In genomic region chr7:157864911-157865310, GRCh38 we compare ENCODE assay signal across 19 cellular contexts.
DNase-seq lines count a peak whose midpoint lies in the region; ATAC-seq and TF ChIP-seq lines count a peak whose summit lies in the region.
"Had no signal": no experiment of that assay in that cellular context is flagged by ENCODE, and none has a peak within 500 bp of the region (broad histone marks: within the 10 kb centered on the region; RNA-seq: fewer than 3 reads in every experiment).

No MANE protein-coding gene starts in this region.

- peak overlapping the region; percentile 44 for H3K18ac ChIP-seq in neuronal stem cell (ENCODE audit: low read length)

- no peak overlapping the region for H3K4ac ChIP-seq in neuronal stem cell (ENCODE audit: low read length)

- CTCF ChIA-PET in activated naive CD4-positive, alpha-beta T cell treated with anti-CD3 and anti-CD28 coated beads for 36 hours (lab: Charles Lee), result no interaction called here

- DNase-seq in CD14-positive monocyte (ENCODE audit: low spot score) (peak; percentile 33), chondrocyte (ENCODE audit: low spot score) (peak; percentile 87), neuronal stem cell (ENCODE audit: low spot score) (no peak), upper lobe of right lung (no peak), AML-193 (lab: John Stamatoyannopoulos, UW) (no peak), Right ventricle myocardium superior (no peak)
- DNase-seq in activated naive CD4-positive, alpha-beta T cell treated with anti-CD3 and anti-CD28 coated beads for 36 hours, result no peak
- DNase-seq: 8988T; ACHN; C1 segment of cervical spinal cord; Caco-2; CD4-positive, CD25-positive, alpha-beta regulatory T cell; CD8-positive, alpha-beta T cell; DMS153; DND-41; GOT3; HFFc6 had no signal

- no peak overlapping the region for H2BK5ac ChIP-seq in neuronal stem cell (ENCODE audit: low read length)

- H3K36me3 ChIP-seq in neuronal stem cell (replicated peaks in 1 of 2; ENCODE audit: control insufficient read depth in 2 of 2, insufficient read depth in 2 of 2, low read length in 2 of 2) (no peaks in the 10 kb centered on the region), upper lobe of right lung (no peaks in the 10 kb centered on the region)
- H3K36me3 ChIP-seq: HAP-1 had no signal

- H3K23ac ChIP-seq in neuronal stem cell (ENCODE audit: low read depth, low read length, poor library complexity), result peak overlapping the region; percentile 52

- TF ChIP-seq CTCF in CD14-positive monocyte (IDR thresholded peaks at IDR 0.05) (no peak), chondrocyte (IDR thresholded peaks at IDR 0.05) (no peak), upper lobe of right lung (IDR thresholded peaks at IDR 0.05) (no peak)

- peaks cover 13 to 14% of the 10 kb centered on the region in 2 donors for H3K9me3 ChIP-seq in neuronal stem cell (replicated peaks in 1 of 2; ENCODE audit: control insufficient read depth in 2 of 2, insufficient read depth in 1 of 2, low read depth in 1 of 2, low read length in 2 of 2)
- H3K9me3 ChIP-seq in upper lobe of right lung, result no peaks in the 10 kb centered on the region
- H3K9me3 ChIP-seq: A549, Caco-2, HAP-1 had no signal

- H2BK15ac ChIP-seq in neuronal stem cell (ENCODE audit: low read length), result no peak overlapping the region

- no peak overlapping the region for H2BK120ac ChIP-seq in neuronal stem cell (ENCODE audit: low read depth, low read length)

- peaks cover 41 to 56% of the 10 kb centered on the region in 2 donors for H3K36me3 Mint-ChIP-seq in CD14-positive monocyte
- no peaks in the 10 kb centered on the region for H3K36me3 Mint-ChIP-seq in chondrocyte (ENCODE audit: low read depth)
- H3K36me3 Mint-ChIP-seq in activated naive CD4-positive, alpha-beta T cell treated with anti-CD3 and anti-CD28 coated beads for 36 hours (ENCODE audit: low read depth), result no peaks in the 10 kb centered on the region
- H3K36me3 Mint-ChIP-seq: CD4-positive, CD25-positive, alpha-beta regulatory T cell; CD8-positive, alpha-beta T cell had no signal

- H4K8ac ChIP-seq in neuronal stem cell (ENCODE audit: low read depth, low read length), result no peak overlapping the region

- H3K79me1 ChIP-seq in neuronal stem cell (ENCODE audit: low read depth, low read length), result no peaks in the 10 kb centered on the region

- H3K9ac ChIP-seq in neuronal stem cell (ENCODE audit: low read depth, low read length, poor library complexity), result no peak overlapping the region

- peaks cover 0 to 8% of the 10 kb centered on the region in 2 donors for H3K4me1 ChIP-seq in neuronal stem cell (ENCODE audit: control insufficient read depth in 2 of 2, insufficient read depth in 1 of 2, low read depth in 1 of 2, low read length in 2 of 2)
- H3K4me1 ChIP-seq in upper lobe of right lung, result no peaks in the 10 kb centered on the region
- H3K4me1 ChIP-seq: A549, Caco-2, HAP-1 had no signal

- H3K9me3 Mint-ChIP-seq in CD14-positive monocyte (peaks cover 15 to 34% (median 23%) of the 10 kb centered on the region in 7 donors), chondrocyte (ENCODE audit: low read depth) (peaks cover 2% of the 10 kb centered on the region)
- H3K9me3 Mint-ChIP-seq in activated naive CD4-positive, alpha-beta T cell treated with anti-CD3 and anti-CD28 coated beads for 36 hours, result peaks cover 2% of the 10 kb centered on the region
- H3K9me3 Mint-ChIP-seq: CD8-positive, alpha-beta T cell had no signal

- H3K27ac ChIP-seq in neuronal stem cell (replicated peaks; ENCODE audit: low read length) (no peak overlapping the region), upper lobe of right lung (no peak overlapping the region)
- H3K27ac ChIP-seq: A549 had no signal

- H4K91ac ChIP-seq in neuronal stem cell (ENCODE audit: low read depth, low read length, poor library complexity), result no peak overlapping the region

- peak overlapping the region; percentile 93 for H2AK5ac ChIP-seq in neuronal stem cell (ENCODE audit: low read depth, low read length)

- no CpG with 5 or more reads among the region's 12 CpGs for WGBS in neuronal stem cell (ENCODE audit: extremely low coverage in 2 of 2, insufficient read length in 2 of 2, insufficient replicate concordance in 1 of 2), 2 donors

- peaks cover 2% of the 10 kb centered on the region for H3K4me1 Mint-ChIP-seq in CD14-positive monocyte
- no peaks in the 10 kb centered on the region for H3K4me1 Mint-ChIP-seq in chondrocyte (ENCODE audit: low read depth)
- peaks cover 4% of the 10 kb centered on the region for H3K4me1 Mint-ChIP-seq in activated naive CD4-positive, alpha-beta T cell treated with anti-CD3 and anti-CD28 coated beads for 36 hours (ENCODE audit: low read depth)

- H2AFZ ChIP-seq in neuronal stem cell (ENCODE audit: low read length), result no peak overlapping the region

- H3K4me2 ChIP-seq in neuronal stem cell (ENCODE audit: insufficient read depth, low read length, poor library complexity, severe bottlenecking), result no peak overlapping the region
- H3K4me2 ChIP-seq: A549 had no signal

- H2BK12ac ChIP-seq in neuronal stem cell (ENCODE audit: low read length), result peak overlapping the region; percentile 95

- ATAC-seq in upper lobe of right lung (peak; percentile 4), Right ventricle myocardium superior (ENCODE audit: poor library complexity) (no peak)
- ATAC-seq: CD8-positive, alpha-beta T cell had no signal

- H3K4me3 ChIP-seq in neuronal stem cell (ENCODE audit: low read length in 2 of 2) (peak overlapping the region in 1 of 2 donors; percentile 18), upper lobe of right lung (no peak overlapping the region)
- H3K4me3 ChIP-seq: A549, HAP-1 had no signal

- intact Hi-C loops in CD14-positive monocyte (cut with micrococcal nuclease) (no loop called here), upper lobe of right lung (cut with DNase I) (no loop called here), Right ventricle myocardium superior (cut with DNase I) (no loop called here)
- intact Hi-C loops in activated naive CD4-positive, alpha-beta T cell treated with anti-CD3 and anti-CD28 coated beads for 36 hours (cut with micrococcal nuclease), result no loop called here

- H3K4me3 Mint-ChIP-seq in CD14-positive monocyte, result no peak overlapping the region
- H3K4me3 Mint-ChIP-seq in chondrocyte (ENCODE audit: unreplicated experiment), result no peak overlapping the region
- H3K4me3 Mint-ChIP-seq in activated naive CD4-positive, alpha-beta T cell treated with anti-CD3 and anti-CD28 coated beads for 36 hours, result no peak overlapping the region
- H3K4me3 Mint-ChIP-seq: CD4-positive, CD25-positive, alpha-beta regulatory T cell; CD8-positive, alpha-beta T cell; HFFc6 had no signal

- peaks cover 2 to 3% (median 2%) of the 10 kb centered on the region in 3 donors for H3K27me3 Mint-ChIP-seq in CD14-positive monocyte (ENCODE audit: low read depth in 3 of 3)
- no peaks in the 10 kb centered on the region for H3K27me3 Mint-ChIP-seq in chondrocyte (ENCODE audit: low read depth)
- no peaks in the 10 kb centered on the region for H3K27me3 Mint-ChIP-seq in activated naive CD4-positive, alpha-beta T cell treated with anti-CD3 and anti-CD28 coated beads for 36 hours (ENCODE audit: low read depth)
- H3K27me3 Mint-ChIP-seq: CD4-positive, CD25-positive, alpha-beta regulatory T cell had no signal

- H3K27me3 ChIP-seq in neuronal stem cell (ENCODE audit: control insufficient read depth in 3 of 3, insufficient read depth in 3 of 3, low read depth in 1 of 3, low read length in 3 of 3) (no peaks in the 10 kb centered on the region), upper lobe of right lung (no peaks in the 10 kb centered on the region)

- H3K27ac Mint-ChIP-seq in CD14-positive monocyte, result peak overlapping the region in 1 of 7 donors; percentile 52
- H3K27ac Mint-ChIP-seq in chondrocyte (ENCODE audit: unreplicated experiment), result no peak overlapping the region
- H3K27ac Mint-ChIP-seq in activated naive CD4-positive, alpha-beta T cell treated with anti-CD3 and anti-CD28 coated beads for 36 hours, result no peak overlapping the region
- H3K27ac Mint-ChIP-seq: CD4-positive, CD25-positive, alpha-beta regulatory T cell; CD8-positive, alpha-beta T cell; HFFc6 had no signal

- peak overlapping the region; percentile 50 for H3K14ac ChIP-seq in neuronal stem cell (ENCODE audit: low read length)

Comparison
In these comparisons a context has a peak if more than half of its experiments do, and no peak if none do; other contexts are left out.
1. DNase-seq: peak in CD14-positive monocyte (single experiment) and chondrocyte (single experiment); none in neuronal stem cell (single experiment), upper lobe of right lung (single experiment), AML-193 (0 of 2), Right ventricle myocardium superior (single experiment) and activated naive CD4-positive, alpha-beta T cell treated with anti-CD3 and anti-CD28 coated beads for 36 hours (single experiment).